9 cellular contexts compared by ENCODE assay signal in the genomic region with DNA sequence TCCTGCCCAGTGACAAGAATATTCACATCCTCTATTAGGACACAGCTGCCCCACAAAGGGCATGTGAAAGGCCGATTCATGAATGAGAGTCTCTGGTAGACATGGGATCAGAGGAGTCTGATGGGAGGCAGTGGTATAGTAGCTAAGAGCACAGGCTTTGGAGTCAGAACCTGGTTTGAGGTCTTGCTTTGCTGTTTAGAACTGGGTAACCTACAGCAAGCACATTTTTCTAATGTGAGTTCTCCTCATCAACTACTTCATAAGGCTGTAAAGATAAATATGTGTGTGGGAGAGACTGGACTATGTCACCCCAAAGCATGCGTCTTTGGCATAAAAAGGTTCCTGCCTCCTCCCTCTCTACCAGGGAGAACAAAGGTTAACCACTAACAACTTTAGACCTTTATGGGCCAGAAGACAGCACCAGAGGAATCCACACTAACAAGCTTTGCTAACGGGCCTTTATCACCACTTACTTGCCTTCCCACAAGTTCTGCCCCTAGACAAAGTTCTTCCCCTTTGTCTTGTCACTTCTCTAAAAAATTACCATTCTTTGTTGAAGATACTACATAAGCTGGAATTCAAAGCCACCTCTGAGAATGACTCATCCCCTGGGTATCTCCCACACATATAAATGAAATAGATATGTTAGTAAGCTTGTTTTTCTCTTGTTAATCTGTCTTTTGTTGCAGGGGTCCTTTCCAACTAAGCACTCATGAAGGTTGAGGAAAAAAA. TPM values are rescaled to one million over a fixed set of nuclear protein-coding genes. Genes with fewer than 3 reads are reported as not detected.
A peak's percentile ranks its signal among the peaks of the same experiment; 100 is the strongest.
DNase-seq lines count a peak whose midpoint lies in the region; ATAC-seq and TF ChIP-seq lines count a peak whose summit lies in the region.
"Had no signal": no experiment of that assay in that cellular context is flagged by ENCODE, and none has a peak within 500 bp of the region (broad histone marks: within the 10 kb centered on the region; RNA-seq: fewer than 3 reads in every experiment).

No MANE protein-coding gene starts in this region.

- H3K4me1 ChIP-seq in fibroblast of lung (ENCODE audit: control insufficient read depth, extremely low read depth, insufficient read depth, low read length) (peaks cover 3% of the 10 kb centered on the region), spleen (peaks cover 6 to 61% (median 39%) of the 10 kb centered on the region in 6 donors)

- H3K36me3 ChIP-seq in fibroblast of lung (ENCODE audit: control insufficient read depth, insufficient read depth, low read length) (peaks cover 10% of the 10 kb centered on the region), spleen (peaks cover 0 to 44% (median 16%) of the 10 kb centered on the region in 6 donors)

- no peak overlapping the region for H2AFZ ChIP-seq in fibroblast of lung (ENCODE audit: low read length)

- no peak overlapping the region for H3K9ac ChIP-seq in fibroblast of lung (ENCODE audit: insufficient read depth, low read length)

- no peak for DNase-seq in activated CD4-positive, CD25-positive, alpha-beta regulatory T cell (lab: John Stamatoyannopoulos, UW)
- DNase-seq in SIG-M5 (lab: John Stamatoyannopoulos, UW) (peak; percentile 86), fibroblast of lung (ENCODE audit: low read depth in 2 of 2) (peak; percentile 52 to 97), spleen (no peak), DMS53 treated with DMSO at 0.1 percent for 48 hours (lab: John Stamatoyannopoulos, UW; ENCODE audit: unreplicated experiment) (no peak)

- intact Hi-C loops in spleen (cut with DNase I; ENCODE audit: low total_unique reads): no loop called here

- WGBS in spleen, 5 donors: 21 to 46% (median 32%) methylated on average over 3 of the region's 3 CpGs

- H3K79me2 ChIP-seq in fibroblast of lung (ENCODE audit: control insufficient read depth, insufficient read depth, low read length): peaks cover 48% of the 10 kb centered on the region

- peak; percentile 72 to 78 for ATAC-seq in activated CD4-positive, CD25-positive, alpha-beta regulatory T cell treated with anti-CD3 and anti-CD28 coated beads, Interleukin-2, amount 50 U/mL, for 24 hours
- ATAC-seq in GM21723 (IDR thresholded peaks at IDR 0.05; ENCODE audit: unreplicated experiment): no peak
- ATAC-seq in GM18858 (IDR thresholded peaks at IDR 0.05; ENCODE audit: unreplicated experiment): no peak

- H3K9me3 ChIP-seq in fibroblast of lung (ENCODE audit: control insufficient read depth, insufficient read depth, low read depth, low read length) (no peaks in the 10 kb centered on the region), spleen (no peaks in the 10 kb centered on the region)

- H3K27me3 ChIP-seq in fibroblast of lung (ENCODE audit: control insufficient read depth, insufficient read depth, low read length) (no peaks in the 10 kb centered on the region), spleen (replicated peaks in 1 of 7) (no peaks in the 10 kb centered on the region)

- H3K27ac ChIP-seq in fibroblast of lung (ENCODE audit: insufficient read depth, low read length): peak overlapping the region; percentile 62
- peak overlapping the region in 7 of 8 donors; percentile 36 to 72 (median 63) for H3K27ac ChIP-seq in spleen
- H3K27ac ChIP-seq: 22Rv1 had no signal

- no peak for TF ChIP-seq POLR2A in spleen (IDR thresholded peaks at IDR 0.05)

- H3K4me3 ChIP-seq in fibroblast of lung (replicated peaks in 1 of 4; ENCODE audit: control extremely low read depth in 1 of 4, insufficient read depth in 1 of 4, low read depth in 3 of 4, low read length in 4 of 4): no peak overlapping the region
- no peak overlapping the region for H3K4me3 ChIP-seq in spleen

- H4K20me1 ChIP-seq in fibroblast of lung (ENCODE audit: control insufficient read depth, extremely low read depth, insufficient read depth, low read length): no peaks in the 10 kb centered on the region

- TF ChIP-seq CTCF in fibroblast of lung (conservative IDR thresholded peaks at IDR 0.05 in 1 of 2, IDR thresholded peaks at IDR 0.05 in 1 of 2; ENCODE audit: low read depth in 1 of 2, low read length in 2 of 2) (no peak), spleen (IDR thresholded peaks at IDR 0.05 in 8 of 11, conservative IDR thresholded peaks at IDR 0.05 in 3 of 11) (no peak)

- H3K4me2 ChIP-seq in fibroblast of lung (ENCODE audit: extremely low read depth, insufficient read depth, low read length): peak overlapping the region; percentile 3

RNA-seq across cellular contexts. Expression of gene CDR2, which starts 21.1 kb away (rescaled TPM):
- 53.7 and 73.8 TPM in 2 replicates for total RNA-seq in fibroblast of lung
- 54.1 and 60.1 TPM in 2 replicates for polyA plus RNA-seq in fibroblast of lung
- 37.3 and 39.1 TPM in 2 replicates for polyA plus RNA-seq in fibroblast of lung (2012)
- polyA minus RNA-seq in fibroblast of lung (ENCODE audit: low replicate concordance): 8.6 and 15.3 TPM in 2 replicates
- 10 to 100 TPM; 19.2 to 33.4 (median 27.1) TPM for total RNA-seq in spleen
- 10 to 100 TPM in 1 of 3 donors, 1 to 10 TPM in 2; 7.7 to 10.1 (median 9.8) TPM for polyA plus RNA-seq in spleen

RNA-seq across cellular contexts. Expression of gene POLR3E, which starts 56.1 kb away (rescaled TPM):
- total RNA-seq in fibroblast of lung (28.9 and 32.4 TPM in 2 replicates), spleen (10 to 100 TPM; 40.4 to 58.0 (median 52.2) TPM)
- polyA plus RNA-seq in fibroblast of lung (14.2 and 28.8 TPM in 2 replicates), spleen (10 to 100 TPM; 17.3 to 19.3 (median 18.8) TPM)
- polyA plus RNA-seq in fibroblast of lung (2012): 17.2 and 22.5 TPM in 2 replicates
- polyA minus RNA-seq in fibroblast of lung (ENCODE audit: low replicate concordance): 182 and 210 TPM in 2 replicates

Comparison
In these comparisons a context has a peak if more than half of its experiments do, and no peak if none do; other contexts are left out.
1. ATAC-seq: peak in activated CD4-positive, CD25-positive, alpha-beta regulatory T cell treated with anti-CD3 and anti-CD28 coated beads, Interleukin-2, amount 50 U/mL, for 24 hours (2 of 2); none in GM21723 (single experiment) and GM18858 (single experiment).
2. DNase-seq: peak in SIG-M5 (single experiment) and fibroblast of lung (2 of 2); none in activated CD4-positive, CD25-positive, alpha-beta regulatory T cell (0 of 4), spleen (single experiment) and DMS53 treated with DMSO at 0.1 percent for 48 hours (single experiment).